ENCODE assay signal across 36 cellular contexts in the genomic region with DNA sequence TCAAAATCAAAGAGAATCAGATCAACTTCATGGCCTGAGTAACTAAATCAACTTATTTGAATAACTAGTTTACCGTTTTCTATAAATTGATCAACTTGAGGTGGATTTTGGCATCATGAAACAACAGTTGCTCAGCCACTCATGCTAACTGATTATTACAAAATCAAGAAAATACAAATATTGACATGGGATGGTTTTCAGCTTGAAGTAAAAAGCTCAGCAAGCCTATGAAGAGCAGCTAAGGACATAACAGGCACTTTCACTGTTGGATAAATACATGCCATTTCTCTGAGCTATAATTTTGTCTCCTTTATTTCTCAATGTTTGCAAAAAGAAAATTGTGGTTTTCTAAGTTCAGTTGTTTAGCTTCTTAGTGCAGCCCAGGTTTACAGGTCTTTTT. TPM values are rescaled to one million over a fixed set of nuclear protein-coding genes. Genes with fewer than 3 reads are reported as not detected.
"Had no signal": no experiment of that assay in that cellular context is flagged by ENCODE, and none has a peak within 500 bp of the region (broad histone marks: within the 10 kb centered on the region; RNA-seq: fewer than 3 reads in every experiment).

No MANE protein-coding gene starts in this region.

- H3K4me3 ChIP-seq: adrenal gland, body of pancreas, breast epithelium had no signal

- H3K27ac ChIP-seq: adrenal gland, body of pancreas, brain microvascular endothelial cell, breast epithelium, VCaP had no signal

- ATAC-seq: activated CD8-positive, alpha-beta T cell treated with anti-CD3 and anti-CD28 coated beads for 36 hours; activated naive CD4-positive, alpha-beta T cell treated with anti-CD3 and anti-CD28 coated beads, Interleukin-2, amount 50 U/mL, for 72 hours; activated T-cell treated with anti-CD3 and anti-CD28 coated beads, Interleukin-2, amount 50 U/mL, for 4 hours; activated T-cell treated with anti-CD3 and anti-CD28 coated beads, Interleukin-2, amount 50 U/mL, for 72 hours; activated T-helper 17 cell treated with anti-CD3 and anti-CD28 coated beads, Interleukin-2, amount 50 U/mL, for 72 hours; body of pancreas had no signal

- FAIRE-seq: astrocyte, TTC549 had no signal

- H3K36me3 ChIP-seq: adrenal gland, brain microvascular endothelial cell, breast epithelium had no signal

- H3K4me1 ChIP-seq: adrenal gland, body of pancreas, breast epithelium had no signal

- H3K9me3 ChIP-seq: adrenal gland, body of pancreas, breast epithelium had no signal

- DNase-seq: activated B cell treated with CpG ODN at 0.5 μM for 24 hours; activated CD4-positive, alpha-beta memory T cell treated with anti-CD3 and anti-CD28 coated beads for 36 hours; activated CD4-positive, alpha-beta T cell treated with anti-CD3 and anti-CD28 coated beads for 4 hours; activated CD4-positive, alpha-beta T cell treated with anti-CD3 and anti-CD28 coated beads, Interleukin-2, amount 10 ng/mL, durations not matched to agents 24 days and 14 days; activated CD4-positive, alpha-beta T cell treated with anti-CD3 and anti-CD28 coated beads, Interleukin-2, amount 50 U/mL, for 1 hour; activated CD4-positive, alpha-beta T cell treated with anti-CD3 and anti-CD28 coated beads, Interleukin-2, amount 50 U/mL, for 4 hours; activated CD4-positive, CD25-positive, alpha-beta regulatory T cell treated with anti-CD3 and anti-CD28 coated beads, Interleukin-2, amount 50 U/mL, for 72 hours; activated CD8-positive, alpha-beta memory T cell treated with anti-CD3 and anti-CD28 coated beads, Interleukin-2, amount 50 U/mL, for 4 hours; activated CD8-positive, alpha-beta T cell treated with anti-CD3 and anti-CD28 coated beads for 36 hours; activated effector memory CD4-positive, alpha-beta T cell treated with anti-CD3 and anti-CD28 coated beads, Interleukin-2, amount 50 U/mL, for 16 hours; activated gamma-delta T cell treated with Interleukin-2 at 50 U/mL for 16 hours; activated naive CD4-positive, alpha-beta T cell; activated naive CD4-positive, alpha-beta T cell treated with anti-CD3 and anti-CD28 coated beads for 36 hours; activated naive CD4-positive, alpha-beta T cell treated with anti-CD3 and anti-CD28 coated beads, Interleukin-2, amount 50 U/mL, for 16 hours; activated naive CD8-positive, alpha-beta T cell treated with anti-CD3 and anti-CD28 coated beads for 36 hours; activated T-cell treated with anti-CD3 and anti-CD28 coated beads for 4 hours; activated T-cell treated with anti-CD3 and anti-CD28 coated beads, Interleukin-2, amount 50 U/mL, for 1 hour; activated T-cell treated with anti-CD3 and anti-CD28 coated beads, Interleukin-2, amount 50 U/mL, for 4 hours; activated T-cell treated with anti-CD3 and anti-CD28 coated beads, Interleukin-2, amount 50 U/mL, for 72 hours; adrenal gland; amniotic stem cell; aorta; body of pancreas; brain microvascular endothelial cell; central memory CD4-positive, alpha-beta T cell; T-helper 1 cell; T-helper 2 cell; T-helper 9 cell had no signal

- H3K27me3 ChIP-seq: adrenal gland, body of pancreas, brain microvascular endothelial cell, breast epithelium had no signal

RNA-seq across cellular contexts. Expression of a gene that starts 18.9 kb away (rescaled TPM):
- total RNA-seq: activated B cell treated with CpG ODN at 0.5 μM for 24 hours; activated CD4-positive, alpha-beta memory T cell treated with anti-CD3 and anti-CD28 coated beads for 36 hours; activated CD4-positive, alpha-beta T cell treated with anti-CD3 and anti-CD28 coated beads, Interleukin-2, amount 10 ng/mL, durations not matched to agents 24 days and 14 days; activated CD8-positive, alpha-beta T cell treated with anti-CD3 and anti-CD28 coated beads for 36 hours; activated naive CD4-positive, alpha-beta T cell treated with anti-CD3 and anti-CD28 coated beads for 36 hours; activated naive CD4-positive, alpha-beta T cell treated with anti-CD3 and anti-CD28 coated beads, Interleukin-2, amount 50 U/mL, for 72 hours; activated naive CD8-positive, alpha-beta T cell treated with anti-CD3 and anti-CD28 coated beads for 36 hours; activated T-cell treated with anti-CD3 and anti-CD28 coated beads, Interleukin-2, amount 50 U/mL, for 4 hours; activated T-cell treated with anti-CD3 and anti-CD28 coated beads, Interleukin-2, amount 50 U/mL, for 72 hours; activated T-helper 1 cell treated with anti-CD3 and anti-CD28 coated beads, Interleukin-12 subunit alpha, Interleukin-12 subunit beta, Interleukin-2, Interleukin-4 antibody, amounts not matched to agents 30 ng/mL and 10 ng/mL and 1 ng/mL, durations not matched to agents 14 hours and 24 hours and 36 hours; activated T-helper 17 cell treated with anti-CD3 and anti-CD28 coated beads, Interleukin-2, amount 50 U/mL, for 72 hours; aorta; astrocyte; cardiac septum had no signal
- polyA plus RNA-seq: aorta had no signal
